Comparison of ENCODE assay signal across 1 cellular context in the genomic region with DNA sequence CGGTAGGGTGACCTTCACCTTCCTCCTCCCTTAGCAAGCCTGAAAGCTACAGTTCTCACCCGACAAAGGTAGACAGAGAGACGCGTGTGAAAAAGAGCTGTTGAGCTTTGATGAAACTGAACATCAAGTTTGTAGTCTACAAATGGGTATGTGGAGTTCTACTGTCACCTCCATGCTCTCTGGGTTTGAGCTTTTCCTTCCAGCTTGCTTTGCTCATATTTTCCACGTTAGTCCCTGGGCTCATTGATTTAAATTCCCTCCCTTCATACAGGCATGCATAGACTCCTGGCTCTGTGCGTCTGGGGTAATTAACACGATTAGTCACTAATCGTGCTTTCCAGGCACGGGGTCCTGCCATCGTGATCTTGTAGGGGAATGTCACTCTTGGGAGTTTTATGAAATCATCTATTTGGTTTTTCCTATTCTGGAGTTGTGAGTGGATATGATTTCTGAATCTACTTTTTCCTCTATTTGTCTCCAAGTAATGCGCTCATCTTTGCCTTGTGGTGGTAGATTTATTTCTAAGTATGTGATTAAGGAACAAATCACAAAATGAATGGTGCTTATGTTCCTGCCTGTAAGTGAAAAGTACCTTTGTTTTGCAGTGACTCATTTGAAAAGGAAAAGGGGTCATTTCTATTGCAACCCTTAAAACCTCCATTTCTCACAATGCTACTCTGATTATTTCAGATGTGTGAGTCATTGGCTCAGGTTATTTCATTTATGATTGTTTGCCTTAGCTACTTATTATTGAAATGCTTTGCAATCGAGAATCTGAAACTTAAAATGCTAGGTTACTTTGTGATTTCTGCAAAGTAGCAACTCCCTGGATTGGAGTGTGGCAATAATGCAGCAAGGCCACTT.
A peak's percentile ranks its signal among the peaks of the same experiment; 100 is the strongest.
TF ChIP-seq lines count a peak whose summit lies in the region.

No MANE protein-coding gene starts in this region.

TF ChIP-seq in GM12878, 131 proteins besides CTCF, POLR2A, EP300 and RAD21 (continued from another document and continues in another):
- TF ChIP-seq, protein P1, sequence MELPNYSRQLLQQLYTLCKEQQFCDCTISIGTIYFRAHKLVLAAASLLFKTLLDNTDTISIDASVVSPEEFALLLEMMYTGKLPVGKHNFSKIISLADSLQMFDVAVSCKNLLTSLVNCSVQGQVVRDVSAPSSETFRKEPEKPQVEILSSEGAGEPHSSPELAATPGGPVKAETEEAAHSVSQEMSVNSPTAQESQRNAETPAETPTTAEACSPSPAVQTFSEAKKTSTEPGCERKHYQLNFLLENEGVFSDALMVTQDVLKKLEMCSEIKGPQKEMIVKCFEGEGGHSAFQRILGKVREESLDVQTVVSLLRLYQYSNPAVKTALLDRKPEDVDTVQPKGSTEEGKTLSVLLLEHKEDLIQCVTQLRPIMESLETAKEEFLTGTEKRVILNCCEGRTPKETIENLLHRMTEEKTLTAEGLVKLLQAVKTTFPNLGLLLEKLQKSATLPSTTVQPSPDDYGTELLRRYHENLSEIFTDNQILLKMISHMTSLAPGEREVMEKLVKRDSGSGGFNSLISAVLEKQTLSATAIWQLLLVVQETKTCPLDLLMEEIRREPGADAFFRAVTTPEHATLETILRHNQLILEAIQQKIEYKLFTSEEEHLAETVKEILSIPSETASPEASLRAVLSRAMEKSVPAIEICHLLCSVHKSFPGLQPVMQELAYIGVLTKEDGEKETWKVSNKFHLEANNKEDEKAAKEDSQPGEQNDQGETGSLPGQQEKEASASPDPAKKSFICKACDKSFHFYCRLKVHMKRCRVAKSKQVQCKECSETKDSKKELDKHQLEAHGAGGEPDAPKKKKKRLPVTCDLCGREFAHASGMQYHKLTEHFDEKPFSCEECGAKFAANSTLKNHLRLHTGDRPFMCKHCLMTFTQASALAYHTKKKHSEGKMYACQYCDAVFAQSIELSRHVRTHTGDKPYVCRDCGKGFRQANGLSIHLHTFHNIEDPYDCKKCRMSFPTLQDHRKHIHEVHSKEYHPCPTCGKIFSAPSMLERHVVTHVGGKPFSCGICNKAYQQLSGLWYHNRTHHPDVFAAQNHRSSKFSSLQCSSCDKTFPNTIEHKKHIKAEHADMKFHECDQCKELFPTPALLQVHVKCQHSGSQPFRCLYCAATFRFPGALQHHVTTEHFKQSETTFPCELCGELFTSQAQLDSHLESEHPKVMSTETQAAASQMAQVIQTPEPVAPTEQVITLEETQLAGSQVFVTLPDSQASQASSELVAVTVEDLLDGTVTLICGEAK (IDR thresholded peaks at IDR 0.05; ENCODE audit: borderline replicate concordance) = no peak
- TF ChIP-seq NKRF (conservative IDR thresholded peaks at IDR 0.05) (no peak), SMC3 (IDR thresholded peaks at IDR 0.05; ENCODE audit: borderline replicate concordance, low read length) (no peak), GABPA (IDR thresholded peaks at IDR 0.05; ENCODE audit: low read depth) (peak; percentile 55; the same call in 1 of the 2 replicates), HCFC1 (IDR thresholded peaks at IDR 0.05; ENCODE audit: low read length) (no peak), PML (IDR thresholded peaks at IDR 0.05; ENCODE audit: low read length) (no peak), FOS (IDR thresholded peaks at IDR 0.05; ENCODE audit: borderline replicate concordance, extremely low read depth, insufficient read length) (no peak), IKZF2 (IDR thresholded peaks at IDR 0.05) (peak; percentile 83 to 94; a peak in 3 of 4 replicates), NFIC (IDR thresholded peaks at IDR 0.05; ENCODE audit: low read depth, low read length) (peak; percentile 67), NR2F1 (conservative IDR thresholded peaks at IDR 0.05) (peak; percentile 97), FOXM1 (IDR thresholded peaks at IDR 0.05; ENCODE audit: low read depth, low read length) (0 out of 2 replicates have a peak, but pooled peaks have one; percentile 25), ATF7 (IDR thresholded peaks at IDR 0.05; ENCODE audit: low read depth) (peak; percentile 92), ZNF622 (IDR thresholded peaks at IDR 0.05) (no peak), BRCA1 (IDR thresholded peaks at IDR 0.05; ENCODE audit: low read depth, low read length) (no peak), ZNF207 (IDR thresholded peaks at IDR 0.05; ENCODE audit: borderline replicate concordance) (no peak), MEF2A (IDR thresholded peaks at IDR 0.05; ENCODE audit: insufficient read depth, low read depth, low read length) (no peak), CREB1 (IDR thresholded peaks at IDR 0.05; ENCODE audit: low read depth) (no peak), PRDM15 (CRISPR knock-in tag; IDR thresholded peaks at IDR 0.05) (no peak), RB1 (IDR thresholded peaks at IDR 0.05; ENCODE audit: borderline replicate concordance) (no peak), IKZF1 (conservative IDR thresholded peaks at IDR 0.05) (peak; percentile 85), CEBPZ (IDR thresholded peaks at IDR 0.05; ENCODE audit: low read depth, low read length) (no peak), JUND (IDR thresholded peaks at IDR 0.05; ENCODE audit: low read depth, low read length) (peak; percentile 77; the same call in 1 of the 2 replicates), BACH1 (IDR thresholded peaks at IDR 0.05; ENCODE audit: borderline replicate concordance) (peak; percentile 65; the same call in 1 of the 2 replicates), BHLHE40 (IDR thresholded peaks at IDR 0.05; ENCODE audit: borderline replicate concordance in 1 of 2, low read depth in 2 of 2, low read length in 1 of 2) (peak; percentile 6 to 49; a peak in 1 of 4 replicates), CUX1 (IDR thresholded peaks at IDR 0.05; ENCODE audit: insufficient replicate concordance, low read depth, low read length) (peak; percentile 81), EZH2 (IDR thresholded peaks at IDR 0.05; ENCODE audit: borderline replicate concordance, control insufficient read depth, low read depth, low read length) (no peak)
- TF ChIP-seq, protein P2, sequence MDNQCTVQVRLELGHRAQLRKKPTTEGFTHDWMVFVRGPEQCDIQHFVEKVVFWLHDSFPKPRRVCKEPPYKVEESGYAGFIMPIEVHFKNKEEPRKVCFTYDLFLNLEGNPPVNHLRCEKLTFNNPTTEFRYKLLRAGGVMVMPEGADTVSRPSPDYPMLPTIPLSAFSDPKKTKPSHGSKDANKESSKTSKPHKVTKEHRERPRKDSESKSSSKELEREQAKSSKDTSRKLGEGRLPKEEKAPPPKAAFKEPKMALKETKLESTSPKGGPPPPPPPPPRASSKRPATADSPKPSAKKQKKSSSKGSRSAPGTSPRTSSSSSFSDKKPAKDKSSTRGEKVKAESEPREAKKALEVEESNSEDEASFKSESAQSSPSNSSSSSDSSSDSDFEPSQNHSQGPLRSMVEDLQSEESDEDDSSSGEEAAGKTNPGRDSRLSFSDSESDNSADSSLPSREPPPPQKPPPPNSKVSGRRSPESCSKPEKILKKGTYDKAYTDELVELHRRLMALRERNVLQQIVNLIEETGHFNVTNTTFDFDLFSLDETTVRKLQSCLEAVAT (IDR thresholded peaks at IDR 0.05) = peak; percentile 39; the same call in 1 of the 2 replicates
- TF ChIP-seq, protein P3, sequence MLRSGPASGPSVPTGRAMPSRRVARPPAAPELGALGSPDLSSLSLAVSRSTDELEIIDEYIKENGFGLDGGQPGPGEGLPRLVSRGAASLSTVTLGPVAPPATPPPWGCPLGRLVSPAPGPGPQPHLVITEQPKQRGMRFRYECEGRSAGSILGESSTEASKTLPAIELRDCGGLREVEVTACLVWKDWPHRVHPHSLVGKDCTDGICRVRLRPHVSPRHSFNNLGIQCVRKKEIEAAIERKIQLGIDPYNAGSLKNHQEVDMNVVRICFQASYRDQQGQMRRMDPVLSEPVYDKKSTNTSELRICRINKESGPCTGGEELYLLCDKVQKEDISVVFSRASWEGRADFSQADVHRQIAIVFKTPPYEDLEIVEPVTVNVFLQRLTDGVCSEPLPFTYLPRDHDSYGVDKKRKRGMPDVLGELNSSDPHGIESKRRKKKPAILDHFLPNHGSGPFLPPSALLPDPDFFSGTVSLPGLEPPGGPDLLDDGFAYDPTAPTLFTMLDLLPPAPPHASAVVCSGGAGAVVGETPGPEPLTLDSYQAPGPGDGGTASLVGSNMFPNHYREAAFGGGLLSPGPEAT (IDR thresholded peaks at IDR 0.05; ENCODE audit: low read depth) = peak; percentile 92; the same call in 1 of the 2 replicates
